Comparison of ENCODE assay signal across 8 cellular contexts in genomic region chr17:82593590-82594087, GRCh38. TPM values are rescaled to one million over a fixed set of nuclear protein-coding genes. Genes with fewer than 3 reads are reported as not detected.
DNase-seq lines count a peak whose midpoint lies in the region; ATAC-seq and TF ChIP-seq lines count a peak whose summit lies in the region.

No MANE protein-coding gene starts in this region.

- H3K4me3 ChIP-seq in GM12865 (ENCODE audit: low read depth, low read length) (peak overlapping the region; percentile 36), fibroblast of pulmonary artery (replicated peaks; ENCODE audit: low read depth, low read length) (peak overlapping the region; percentile 58), gastrocnemius medialis (peak overlapping the region; percentile 60 to 80 (median 70))

- peak overlapping the region; percentile 80 for H3K4me3 Mint-ChIP-seq in T-helper 17 cell

- no peaks in the 10 kb centered on the region for H3K27me3 Mint-ChIP-seq in T-helper 17 cell

- H3K4me1 Mint-ChIP-seq in T-helper 17 cell = peaks cover 29% of the 10 kb centered on the region

- H3K9me3 ChIP-seq in T-helper 17 cell (ENCODE audit: control insufficient read depth, low read length, poor library complexity, severe bottlenecking) (no peaks in the 10 kb centered on the region), gastrocnemius medialis (no peaks in the 10 kb centered on the region)

- intact Hi-C loops in gastrocnemius medialis (cut with DNase I; ENCODE audit: low total_unique reads) = loop anchor here (1.0 to 2.0 kb wide), 3 partner anchors 55 to 175 kb away; partner anchors contain the start of genes HEXD, OGFOD3 and WDR45B

- H3K27ac ChIP-seq in gastrocnemius medialis = peak overlapping the region; percentile 87 to 92 (median 88)

- H3K36me3 ChIP-seq in gastrocnemius medialis = peaks cover 0 to 11% of the 10 kb centered on the region in 2 donors

- ATAC-seq in T-helper 17 cell (no peak), gastrocnemius medialis (no peak), GM18909 (IDR thresholded peaks at IDR 0.05; ENCODE audit: poor library complexity, unreplicated experiment) (no peak)

- in situ Hi-C loops in gastrocnemius medialis (cut with MboI; ENCODE audit: low sequenced_read_pairs in 4 of 4) = no loop called here

- no peak for TF ChIP-seq POLR2A in gastrocnemius medialis (IDR thresholded peaks at IDR 0.05)

- DNase-seq in GM12865 (ENCODE audit: low read depth) (no peak), T-helper 17 cell (no peak), fibroblast of pulmonary artery (ENCODE audit: low read depth) (no peak), gastrocnemius medialis (no peak), amygdala (lab: John Stamatoyannopoulos, UW) (no peak), SW480 (ENCODE audit: low spot score) (no peak), GM20000 (ENCODE audit: low spot score) (no peak)

- H3K27ac Mint-ChIP-seq in T-helper 17 cell = peak overlapping the region; percentile 72

- peaks cover 31 to 32% of the 10 kb centered on the region in 2 donors for H3K4me1 ChIP-seq in gastrocnemius medialis

- H3K36me3 Mint-ChIP-seq in T-helper 17 cell (ENCODE audit: low read depth) = no peaks in the 10 kb centered on the region

- TF ChIP-seq CTCF in GM12865 (IDR thresholded peaks at IDR 0.05; ENCODE audit: insufficient read depth, low read depth, low read length, missing control alignments) (no peak), fibroblast of pulmonary artery (IDR thresholded peaks at IDR 0.05; ENCODE audit: low read length, missing control alignments) (no peak), gastrocnemius medialis (IDR thresholded peaks at IDR 0.05 in 4 of 5, conservative IDR thresholded peaks at IDR 0.05 in 1 of 5) (no peak), GM20000 (IDR thresholded peaks at IDR 0.05; ENCODE audit: extremely low read depth, missing control alignments) (no peak)

- H3K27me3 ChIP-seq in gastrocnemius medialis = no peaks in the 10 kb centered on the region

RNA-seq across cellular contexts. Expression of gene WDR45B, which starts 54.6 kb away (rescaled TPM):
- total RNA-seq in T-helper 17 cell (10 to 100 TPM; 65.6 to 67.1 TPM), gastrocnemius medialis (10 to 100 TPM; 28.0 to 39.2 (median 34.8) TPM)
